24 cellular contexts compared by ENCODE assay signal in the genomic region with DNA sequence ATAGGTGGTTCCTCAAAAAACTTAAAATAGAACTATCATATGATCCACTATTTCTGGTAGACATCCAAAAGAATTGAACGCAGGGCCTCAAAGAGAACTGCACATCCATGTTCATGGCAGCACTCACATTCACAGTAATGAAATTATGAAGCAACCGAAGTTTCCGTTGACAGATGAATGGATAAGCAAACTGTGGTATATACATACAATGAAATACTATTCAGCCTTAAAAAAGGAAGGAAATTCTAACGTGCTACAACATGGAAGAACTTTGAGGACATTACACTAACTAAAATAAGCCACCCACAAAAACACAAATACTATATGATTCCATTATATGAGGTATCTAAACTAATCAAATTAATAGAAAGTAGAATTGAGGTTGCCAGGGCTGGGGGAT.
"Had no signal": no experiment of that assay in that cellular context is flagged by ENCODE, and none has a peak within 500 bp of the region (broad histone marks: within the 10 kb centered on the region; RNA-seq: fewer than 3 reads in every experiment).

No MANE protein-coding gene starts in this region.

- H3K9me3 Mint-ChIP-seq: naive B cell; naive thymus-derived CD8-positive, alpha-beta T cell had no signal

- H3K9me3 ChIP-seq: esophagus squamous epithelium, gastrocnemius medialis, heart right ventricle, left lung, lower lobe of right lung, mucosa of descending colon had no signal

- H3K27ac Mint-ChIP-seq: mesothelial cell of epicardium; naive B cell; naive thymus-derived CD8-positive, alpha-beta T cell had no signal

- H3K4me3 ChIP-seq: coronary artery, dorsolateral prefrontal cortex, esophagus squamous epithelium, gastrocnemius medialis, heart right ventricle, left lung, lower lobe of right lung, mucosa of descending colon had no signal

- H3K27me3 Mint-ChIP-seq: naive B cell; naive thymus-derived CD8-positive, alpha-beta T cell had no signal

- H3K4me3 Mint-ChIP-seq: mesothelial cell of epicardium; naive B cell; naive thymus-derived CD8-positive, alpha-beta T cell had no signal

- H3K4me1 ChIP-seq: esophagus squamous epithelium, gastrocnemius medialis, heart right ventricle, left lung, lower lobe of right lung had no signal

- H3K27me3 ChIP-seq: dorsolateral prefrontal cortex, esophagus squamous epithelium, gastrocnemius medialis, heart right ventricle, left lung had no signal

- DNase-seq: dorsolateral prefrontal cortex; effector CD4-positive, alpha-beta T cell; effector memory CD4-positive, alpha-beta T cell; erythroblast; esophagus squamous epithelium; foreskin fibroblast; foreskin melanocyte; gastrocnemius medialis; glutamatergic neuron; head of caudate nucleus; heart right ventricle; hippocampal formation; left cardiac atrium; left lung; left ventricle myocardium superior; lower lobe of right lung; mesenchymal stem cell; mucosa of descending colon; naive B cell; naive thymus-derived CD8-positive, alpha-beta T cell had no signal

- H3K36me3 ChIP-seq: gastrocnemius medialis, lower lobe of right lung had no signal

- ATAC-seq: esophagus mucosa; gastrocnemius medialis; heart right ventricle; left cardiac atrium; left lung; left ventricle myocardium superior; lower lobe of right lung; mucosa of descending colon; naive thymus-derived CD8-positive, alpha-beta T cell had no signal

- H3K4me1 Mint-ChIP-seq: mesothelial cell of epicardium; naive B cell; naive thymus-derived CD8-positive, alpha-beta T cell had no signal

- H3K27ac ChIP-seq: coronary artery, dorsolateral prefrontal cortex, epithelial cell of prostate, esophagus squamous epithelium, gastrocnemius medialis, heart right ventricle, left lung, lower lobe of right lung had no signal
